8 cellular contexts compared by ENCODE assay signal in the genomic region with DNA sequence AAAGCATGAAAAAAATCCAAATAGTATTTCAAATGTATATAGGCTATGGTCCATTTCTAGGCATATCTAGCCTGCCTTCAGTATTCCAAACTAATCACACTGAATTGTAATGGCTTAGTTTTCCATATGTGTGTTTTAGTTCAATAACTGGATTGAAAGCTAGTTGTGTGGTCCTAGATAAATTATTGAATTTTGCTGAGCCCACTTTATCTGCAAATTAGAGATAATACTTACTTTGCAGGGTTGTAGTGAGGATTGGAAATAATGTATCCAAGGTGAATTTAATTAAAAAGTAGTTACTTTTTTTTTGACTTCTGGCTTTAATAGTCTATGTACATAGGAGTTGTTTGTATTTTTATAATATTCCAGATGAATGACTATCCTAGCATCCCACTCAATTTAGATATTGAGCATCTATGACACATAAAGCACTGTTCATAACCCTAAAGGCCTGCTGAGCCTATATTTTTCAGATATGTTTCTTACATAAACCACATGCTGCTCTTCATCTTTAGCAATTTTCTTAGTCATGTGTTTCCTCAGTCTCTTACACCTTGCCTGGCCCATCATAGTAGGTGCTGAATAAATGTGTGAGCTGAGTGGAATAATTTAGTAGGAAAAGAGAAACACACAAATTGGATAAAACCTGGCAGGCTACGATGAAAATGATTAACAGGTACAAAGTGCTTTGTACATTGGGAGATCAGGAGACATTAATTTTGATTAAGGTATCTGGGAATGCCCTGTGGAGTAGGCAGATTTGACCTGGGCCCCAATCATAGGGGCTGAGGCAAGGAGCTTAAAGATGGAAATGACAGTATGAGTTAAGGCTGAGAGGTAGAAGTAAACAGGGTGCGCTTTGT. TPM values are rescaled to one million over a fixed set of nuclear protein-coding genes. Genes with fewer than 3 reads are reported as not detected.
A peak's percentile ranks its signal among the peaks of the same experiment; 100 is the strongest.
DNase-seq lines count a peak whose midpoint lies in the region; ATAC-seq and TF ChIP-seq lines count a peak whose summit lies in the region.

No MANE protein-coding gene starts in this region.

- H3K4me3 ChIP-seq in heart right ventricle (peak overlapping the region; percentile 47 to 93 (median 76)), adrenal gland (peak overlapping the region in 1 of 4 donors; percentile 59), lower lobe of right lung (peak overlapping the region; percentile 74), urinary bladder (ENCODE audit: low read depth, low read length) (peak overlapping the region; percentile 36)

- H3K27ac ChIP-seq in heart right ventricle, result peak overlapping the region in 9 of 10 donors; percentile 80 to 93 (median 87)
- peak overlapping the region; percentile 79 to 92 (median 86) for H3K27ac ChIP-seq in adrenal gland
- H3K27ac ChIP-seq in lower lobe of right lung, result peak overlapping the region; percentile 92
- no peak overlapping the region for H3K27ac ChIP-seq in urinary bladder (ENCODE audit: low read depth)

- H3K4me1 ChIP-seq in heart right ventricle (peaks cover under 1 to 42% (median 19%) of the 10 kb centered on the region in 9 donors), adrenal gland (replicated peaks in 1 of 2) (peaks cover 8 to 20% of the 10 kb centered on the region in 2 donors), lower lobe of right lung (peaks cover 26% of the 10 kb centered on the region), urinary bladder (ENCODE audit: insufficient read depth) (no peaks in the 10 kb centered on the region)

- no peak for DNase-seq in heart right ventricle
- DNase-seq in left ventricle myocardium superior, result no peak
- no peak for DNase-seq in adrenal gland
- no peak for DNase-seq in lower lobe of right lung
- DNase-seq in NK-92 (lab: John Stamatoyannopoulos, UW; ENCODE audit: unreplicated experiment), result no peak

- TF ChIP-seq POLR2A in adrenal gland (IDR thresholded peaks at IDR 0.05), result no peak

- WGBS in heart right ventricle, 2 donors, result 61 to 70% methylated on average over 2 of the region's 2 CpGs
- WGBS in adrenal gland, 4 donors, result 42 to 63% (median 51%) methylated on average over 2 of the region's 2 CpGs
- 51% methylated on average over 2 of the region's 2 CpGs for WGBS in urinary bladder

- H3K27me3 ChIP-seq in heart right ventricle (no peaks in the 10 kb centered on the region), adrenal gland (no peaks in the 10 kb centered on the region), lower lobe of right lung (ENCODE audit: low read depth) (no peaks in the 10 kb centered on the region)

- H3K36me3 ChIP-seq in heart right ventricle (no peaks in the 10 kb centered on the region), adrenal gland (replicated peaks in 1 of 2) (no peaks in the 10 kb centered on the region), lower lobe of right lung (no peaks in the 10 kb centered on the region), urinary bladder (ENCODE audit: insufficient read depth) (peaks cover 3% of the 10 kb centered on the region)

- TF ChIP-seq CTCF in heart right ventricle (IDR thresholded peaks at IDR 0.05), result no peak
- TF ChIP-seq CTCF in adrenal gland (IDR thresholded peaks at IDR 0.05), result no peak
- no peak for TF ChIP-seq CTCF in lower lobe of right lung (IDR thresholded peaks at IDR 0.05)

- H3K9me3 ChIP-seq in heart right ventricle (no peaks in the 10 kb centered on the region), adrenal gland (replicated peaks in 1 of 3) (no peaks in the 10 kb centered on the region), lower lobe of right lung (no peaks in the 10 kb centered on the region)

- intact Hi-C loops in heart right ventricle (cut with DNase I), result no loop called here
- intact Hi-C loops in left ventricle myocardium superior (cut with micrococcal nuclease), result no loop called here
- intact Hi-C loops in adrenal gland (cut with DNase I), result no loop called here
- intact Hi-C loops in lower lobe of right lung (cut with DNase I), result no loop called here

- ATAC-seq in heart right ventricle (no peak), left ventricle myocardium superior (no peak), lower lobe of right lung (no peak), HG03045 (IDR thresholded peaks at IDR 0.05; ENCODE audit: unreplicated experiment) (no peak), GM21737 (IDR thresholded peaks at IDR 0.05; ENCODE audit: unreplicated experiment) (no peak)

RNA-seq across cellular contexts. Expression of a gene that starts 1.1 kb away (rescaled TPM):
- total RNA-seq in heart right ventricle (1 to 10 TPM; 2.8 to 8.5 (median 6.4) TPM), left ventricle myocardium superior (8.3 TPM), adrenal gland (10 to 100 TPM in 3 of 8 donors, 1 to 10 TPM in 5; 4.2 to 20.0 (median 6.7) TPM), lower lobe of right lung (5.4 TPM), urinary bladder (8.8 TPM)
- polyA plus RNA-seq in heart right ventricle (10 to 100 TPM in 1 of 2 donors, 1 to 10 TPM in 1; 6.8 to 11.3 TPM), adrenal gland (10 to 100 TPM in 1 of 3 donors, 1 to 10 TPM in 2; 6.6 to 12.1 (median 8.4) TPM), urinary bladder (16.1 TPM)
